In the genomic region with DNA sequence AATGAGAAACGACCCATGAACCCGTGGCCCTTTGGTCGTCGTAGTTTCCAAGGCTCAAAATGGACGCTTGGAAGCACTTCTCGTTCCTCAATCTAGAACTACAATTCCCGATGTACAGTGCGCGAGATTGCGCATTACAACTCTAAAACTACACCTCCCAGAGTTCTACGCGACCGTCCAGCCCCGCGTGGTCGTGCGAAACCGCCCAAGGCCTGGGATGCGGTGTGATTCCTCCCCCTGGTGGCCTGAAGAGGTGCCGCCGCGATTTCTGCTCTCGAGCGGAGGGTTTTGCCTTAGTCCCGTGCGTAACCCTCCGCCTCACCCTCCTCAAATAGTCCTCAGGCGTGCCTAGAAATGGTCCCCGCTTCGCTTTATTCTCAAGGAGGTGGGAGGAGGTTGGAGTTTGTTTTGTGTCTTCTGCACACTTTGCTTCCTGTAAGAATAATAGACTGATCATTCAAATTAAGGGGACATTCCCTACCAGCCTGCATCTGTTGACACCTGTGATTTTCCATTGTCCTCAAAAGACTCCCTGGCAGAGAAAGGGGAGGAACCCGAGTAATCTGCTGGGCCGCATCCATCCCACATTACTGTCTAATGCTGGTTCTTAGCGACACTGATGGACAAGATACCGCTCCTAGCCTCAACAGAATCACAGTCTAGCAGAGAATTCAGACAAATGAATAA, we compare ENCODE assay signal across 8 cellular contexts. TPM values are rescaled to one million over a fixed set of nuclear protein-coding genes. Genes with fewer than 3 reads are reported as not detected.
A peak's percentile ranks its signal among the peaks of the same experiment; 100 is the strongest.
DNase-seq lines count a peak whose midpoint lies in the region; ATAC-seq, FAIRE-seq and TF ChIP-seq lines count a peak whose summit lies in the region.

No MANE protein-coding gene starts in this region.

- FAIRE-seq in HepG2 (lab: Jason Lieb, UNC) = peak; percentile 99

- peak; percentile 98 for TF ChIP-seq RAD21 in HepG2 (CRISPR knock-in tag; IDR thresholded peaks at IDR 0.05)

- H4K20me1 ChIP-seq in BLaER1 treated with 17β-estradiol and CSF1 and Interleukin-3, amounts not matched to agents 10 nM and 100 nM = no peaks in the 10 kb centered on the region
- H4K20me1 ChIP-seq in HepG2 (ENCODE audit: insufficient read depth, low read length) = no peaks in the 10 kb centered on the region

- no TSS peak for BruUV-seq in HepG2 (replicated peaks; lab: Mats Ljungman, UMichigan)

- peak overlapping the region; percentile 81 to 96 (median 88) for H3K9ac ChIP-seq in BLaER1 treated with 17β-estradiol and CSF1 and Interleukin-3, amounts not matched to agents 10 nM and 100 nM
- peak overlapping the region; percentile 79 for H3K9ac ChIP-seq in HepG2 (ENCODE audit: insufficient read depth, low read depth, low read length)

- no peak; a peak in 1 of 4 replicates for TF ChIP-seq POLR2A in HepG2 (IDR thresholded peaks at IDR 0.05; ENCODE audit: insufficient read depth in 1 of 2, low read depth in 2 of 2, low read length in 2 of 2)

- WGBS in HepG2 (ENCODE audit: low lambda C conversion rate) = 10% methylated on average over 7 of the region's 34 CpGs

- TF ChIP-seq EP300 in HepG2 (IDR thresholded peaks at IDR 0.05; ENCODE audit: low read depth in 2 of 2, low read length in 2 of 2) = peak in 1 of 2 experiments; percentile 57; a peak in 2 of 4 replicates
- peak; percentile 80 for TF ChIP-seq EP300 in HepG2 (CRISPR knock-in tag; IDR thresholded peaks at IDR 0.05; ENCODE audit: borderline replicate concordance)

- no peaks in the 10 kb centered on the region for H3K79me2 ChIP-seq in HepG2 (ENCODE audit: insufficient read depth, low read length)

- H3K4me2 ChIP-seq in BLaER1 treated with 17β-estradiol and CSF1 and Interleukin-3, amounts not matched to agents 10 nM and 100 nM = peak overlapping the region; percentile 85 to 98 (median 90)
- H3K4me2 ChIP-seq in HepG2 (ENCODE audit: low read depth, low read length) = peak overlapping the region; percentile 93

- TF ChIP-seq CTCF in HepG2 (CRISPR knock-in tag; IDR thresholded peaks at IDR 0.05) = peak; percentile 100

- POLR2A ChIA-PET in HepG2 (lab: Yijun Ruan, JAX) = interaction anchor here (0.7 to 2.4 kb wide), 15 partner anchors 10 to 236 kb away, joined by 3 to 25 read pairs (median 4); a partner anchor contains a TSS

- no peaks in the 10 kb centered on the region for H3K27me3 ChIP-seq in BLaER1 treated with 17β-estradiol and CSF1 and Interleukin-3, amounts not matched to agents 10 nM and 100 nM
- H3K27me3 ChIP-seq in HepG2 (ENCODE audit: control insufficient read depth in 1 of 2, insufficient read depth in 2 of 2, low read length in 2 of 2) = no peaks in the 10 kb centered on the region; a peak in 1 of 5 replicates

- peak; percentile 98 for DNase-seq in NCI-H526 treated with DMSO at 0.1 percent for 48 hours (lab: John Stamatoyannopoulos, UW)
- peak; percentile 95 for DNase-seq in activated CD4-positive, alpha-beta T cell treated with anti-CD3 and anti-CD28 coated beads, Interleukin-2, amount 50 U/mL, for 1 hour
- DNase-seq in dermis blood vessel endothelial cell = peak; percentile 100
- peak; percentile 98 for DNase-seq in HepG2 (ENCODE audit: low spot score)
- DNase-seq in stimulated activated CD4-positive, alpha-beta T cell treated with anti-CD3 and anti-CD28 coated beads, Interleukin-4, amount 100 ng/mL, for 1 hour = peak; percentile 94

- H3K36me3 ChIP-seq in BLaER1 treated with 17β-estradiol and CSF1 and Interleukin-3, amounts not matched to agents 10 nM and 100 nM = peaks cover 0 to 2% (median 0%) of the 10 kb centered on the region in 11 experiments; a peak in 1 of 22 replicates
- H3K36me3 ChIP-seq in HepG2 (replicated peaks in 1 of 2; ENCODE audit: control insufficient read depth in 1 of 2, insufficient read depth in 2 of 2, low read length in 2 of 2) = peaks cover 0 to 1% of the 10 kb centered on the region in 2 experiments; a peak in 1 of 5 replicates

- ATAC-seq in GM19328 (IDR thresholded peaks at IDR 0.05; ENCODE audit: unreplicated experiment) = peak; percentile 96
- peak; percentile 93 for ATAC-seq in HG03520 (IDR thresholded peaks at IDR 0.05; ENCODE audit: unreplicated experiment)
- ATAC-seq in HepG2 = peak; percentile 96

- H2AFZ ChIP-seq in HepG2 (ENCODE audit: low read length) = peak overlapping the region; percentile 50

- CTCF ChIA-PET in HepG2 (lab: Yijun Ruan, JAX; ENCODE audit: low intra/inter-chr PET ratio, low total read pairs) = interaction anchor here (1.5 to 2.3 kb wide), 3 partner anchors 92 to 161 kb away, joined by 5 to 40 read pairs (median 10); a partner anchor contains a TSS

- peaks cover 27 to 57% (median 51%) of the 10 kb centered on the region in 10 experiments for H3K4me1 ChIP-seq in BLaER1 treated with 17β-estradiol and CSF1 and Interleukin-3, amounts not matched to agents 10 nM and 100 nM
- H3K4me1 ChIP-seq in HepG2 (ENCODE audit: insufficient read depth, low read length) = peaks cover 36% of the 10 kb centered on the region

- intact Hi-C loops in HepG2 (cut with micrococcal nuclease; ENCODE audit: unreplicated experiment) = loop anchor here (1.0 to 5.0 kb wide), 4 partner anchors 92 to 176 kb away; a partner anchor contains a TSS

- peak overlapping the region; percentile 60 to 77 (median 68) for H3K4me3 ChIP-seq in BLaER1 treated with 17β-estradiol and CSF1 and Interleukin-3, amounts not matched to agents 10 nM and 100 nM
- peak overlapping the region; percentile 81 to 85 (median 82) for H3K4me3 ChIP-seq in HepG2 (replicated peaks in 1 of 3; ENCODE audit: insufficient read depth in 1 of 3, low read depth in 2 of 3, low read length in 3 of 3)

- H3K27ac ChIP-seq in BLaER1 treated with 17β-estradiol and CSF1 and Interleukin-3, amounts not matched to agents 10 nM and 100 nM = peak overlapping the region; percentile 82 to 100 (median 98)
- peak overlapping the region; percentile 78 for H3K27ac ChIP-seq in HepG2 (ENCODE audit: extremely low read length, insufficient read depth, low read length)

- H3K9me3 ChIP-seq in BLaER1 treated with 17β-estradiol and CSF1 and Interleukin-3, amounts not matched to agents 10 nM and 100 nM (replicated peaks in 1 of 11) = no peaks in the 10 kb centered on the region
- H3K9me3 ChIP-seq in HepG2 (ENCODE audit: low read length) = no peaks in the 10 kb centered on the region

- in situ Hi-C loops in HepG2 (cut with HindIII; ENCODE audit: extremely low pct_ligation_motif_present, low pct_unique_long_range_greater_than_20kb) = loop anchor here (5.0 to 10.0 kb wide), 2 partner anchors 101 to 173 kb away; no protein-coding TSS in a partner anchor

RNA-seq across cellular contexts. Expression of a gene that starts 0.4 kb away (rescaled TPM):
- total RNA-seq in dermis blood vessel endothelial cell (14.1 and 31.7 TPM in 2 replicates), HepG2 (2016; rRNA removed; fragmentation: Illumina TruSeq; extraction: Trizol) (6.9 and 9.2 TPM in 2 replicates)
- 0.51 and 1.6 TPM in 2 replicates for total RNA-seq in HepG2 (2016; cell fraction: cytosol; rRNA removed; fragmentation: Illumina TruSeq; extraction: Trizol; ENCODE audit: low read depth)
- total RNA-seq in HepG2 (2016; cell fraction: insoluble cytoplasmic fraction; rRNA removed; fragmentation: Illumina TruSeq; extraction: Trizol) = 6.5 and 8.8 TPM in 2 replicates
- 2.7 TPM in 2 replicates for total RNA-seq in HepG2 (2016; cell fraction: membrane; rRNA removed; fragmentation: Illumina TruSeq; extraction: Trizol)
- total RNA-seq in HepG2 (2016; cell fraction: nucleus; rRNA removed; fragmentation: Illumina TruSeq; extraction: Trizol) = 5.0 and 6.9 TPM in 2 replicates
- polyA plus RNA-seq in HepG2 (2011; rRNA removed) = 9.3 and 9.4 TPM in 2 replicates
- polyA plus RNA-seq in HepG2 (2011; cell fraction: cytosol; rRNA removed) = 9.1 TPM in 2 replicates
- polyA plus RNA-seq in HepG2 (2011; cell fraction: nucleus; rRNA removed) = 5.1 and 5.6 TPM in 2 replicates
- polyA plus RNA-seq in HepG2 (2012) = 4.1 and 5.1 TPM in 2 replicates
- polyA plus RNA-seq in HepG2 (2016; cell fraction: cytosol; fragmentation: Illumina TruSeq; extraction: Trizol; ENCODE audit: low read depth) = 0.44 and 0.49 TPM in 2 replicates
- polyA plus RNA-seq in HepG2 (2016; cell fraction: insoluble cytoplasmic fraction; fragmentation: Illumina TruSeq; extraction: Trizol; ENCODE audit: low read depth) = 7.4 TPM in 2 replicates
- polyA plus RNA-seq in HepG2 (2016; cell fraction: membrane; fragmentation: Illumina TruSeq; extraction: Trizol; ENCODE audit: low read depth) = 1.3 and 1.4 TPM in 2 replicates
- polyA plus RNA-seq in HepG2 (2016; cell fraction: nucleus; fragmentation: Illumina TruSeq; extraction: Trizol; ENCODE audit: insufficient read depth, low read depth) = 9.9 and 13.1 TPM in 2 replicates
- 8.3 and 14.5 TPM in 2 replicates for polyA minus RNA-seq in HepG2 (2011; rRNA and poly(A)+ RNA removed; ENCODE audit: low replicate concordance)
- polyA minus RNA-seq in HepG2 (2011; cell fraction: cytosol; rRNA and poly(A)+ RNA removed) = 3.8 and 5.6 TPM in 2 replicates
- 7.3 and 13.0 TPM in 2 replicates for polyA minus RNA-seq in HepG2 (2011; cell fraction: nucleus; rRNA and poly(A)+ RNA removed)

RNA-seq across cellular contexts. Expression of a gene that starts 23.4 kb away (rescaled TPM):
- not detected in 2 replicates for total RNA-seq in dermis blood vessel endothelial cell
- total RNA-seq in HepG2 (2016; rRNA removed; fragmentation: Illumina TruSeq; extraction: Trizol) = 0.28 and 0.35 TPM in 2 replicates
- total RNA-seq in HepG2 (2016; cell fraction: cytosol; rRNA removed; fragmentation: Illumina TruSeq; extraction: Trizol; ENCODE audit: low read depth) = 0.09 and 0.20 TPM in 2 replicates
- total RNA-seq in HepG2 (2016; cell fraction: insoluble cytoplasmic fraction; rRNA removed; fragmentation: Illumina TruSeq; extraction: Trizol) = 0.19 and 0.52 TPM in 2 replicates
- total RNA-seq in HepG2 (2016; cell fraction: membrane; rRNA removed; fragmentation: Illumina TruSeq; extraction: Trizol) = 0.19 and 0.48 TPM in 2 replicates
- total RNA-seq in HepG2 (2016; cell fraction: nucleus; rRNA removed; fragmentation: Illumina TruSeq; extraction: Trizol) = 0.69 and 0.78 TPM in 2 replicates
- polyA plus RNA-seq in HepG2 (2011; rRNA removed) = 1.0 and 1.5 TPM in 2 replicates
- 0.60 and 0.75 TPM in 2 replicates for polyA plus RNA-seq in HepG2 (2011; cell fraction: cytosol; rRNA removed)
- polyA plus RNA-seq in HepG2 (2011; cell fraction: nucleus; rRNA removed) = 4.9 and 5.4 TPM in 2 replicates
- polyA plus RNA-seq in HepG2 (2012) = 0.87 and 1.2 TPM in 2 replicates
- polyA plus RNA-seq in HepG2 (2016; cell fraction: cytosol; fragmentation: Illumina TruSeq; extraction: Trizol; ENCODE audit: low read depth) = 0.07 and 0.11 TPM in 2 replicates
- polyA plus RNA-seq in HepG2 (2016; cell fraction: insoluble cytoplasmic fraction; fragmentation: Illumina TruSeq; extraction: Trizol; ENCODE audit: low read depth) = 0.26 and 0.27 TPM in 2 replicates
- 0.18 and 0.20 TPM in 2 replicates for polyA plus RNA-seq in HepG2 (2016; cell fraction: membrane; fragmentation: Illumina TruSeq; extraction: Trizol; ENCODE audit: low read depth)
- 0.52 and 0.65 TPM in 2 replicates for polyA plus RNA-seq in HepG2 (2016; cell fraction: nucleus; fragmentation: Illumina TruSeq; extraction: Trizol; ENCODE audit: insufficient read depth, low read depth)
- polyA minus RNA-seq in HepG2 (2011; rRNA and poly(A)+ RNA removed; ENCODE audit: low replicate concordance) = 0.12 and 2.8 TPM in 2 replicates
- 0.20 and 0.53 TPM in 2 replicates for polyA minus RNA-seq in HepG2 (2011; cell fraction: cytosol; rRNA and poly(A)+ RNA removed)
- 4.1 and 5.9 TPM in 2 replicates for polyA minus RNA-seq in HepG2 (2011; cell fraction: nucleus; rRNA and poly(A)+ RNA removed)

RNA-seq across cellular contexts. Expression of a gene that starts 47.7 kb away (rescaled TPM):
- not detected in 2 replicates for total RNA-seq in dermis blood vessel endothelial cell
- total RNA-seq in HepG2 (2016; rRNA removed; fragmentation: Illumina TruSeq; extraction: Trizol) = not detected in 2 replicates
- not detected in 2 replicates for total RNA-seq in HepG2 (2016; cell fraction: cytosol; rRNA removed; fragmentation: Illumina TruSeq; extraction: Trizol; ENCODE audit: low read depth)
- 0.04 TPM in 1 of 2 replicates, not detected in the other for total RNA-seq in HepG2 (2016; cell fraction: insoluble cytoplasmic fraction; rRNA removed; fragmentation: Illumina TruSeq; extraction: Trizol)
- not detected in 2 replicates for total RNA-seq in HepG2 (2016; cell fraction: membrane; rRNA removed; fragmentation: Illumina TruSeq; extraction: Trizol)
- not detected in 2 replicates for total RNA-seq in HepG2 (2016; cell fraction: nucleus; rRNA removed; fragmentation: Illumina TruSeq; extraction: Trizol)
- not detected in 2 replicates for polyA plus RNA-seq in HepG2 (2011; rRNA removed)
- not detected in 2 replicates for polyA plus RNA-seq in HepG2 (2011; cell fraction: cytosol; rRNA removed)
- not detected in 2 replicates for polyA plus RNA-seq in HepG2 (2011; cell fraction: nucleus; rRNA removed)
- polyA plus RNA-seq in HepG2 (2012) = not detected in 2 replicates
- polyA plus RNA-seq in HepG2 (2016; cell fraction: cytosol; fragmentation: Illumina TruSeq; extraction: Trizol; ENCODE audit: low read depth) = not detected in 2 replicates
- not detected in 2 replicates for polyA plus RNA-seq in HepG2 (2016; cell fraction: insoluble cytoplasmic fraction; fragmentation: Illumina TruSeq; extraction: Trizol; ENCODE audit: low read depth)
- polyA plus RNA-seq in HepG2 (2016; cell fraction: membrane; fragmentation: Illumina TruSeq; extraction: Trizol; ENCODE audit: low read depth) = not detected in 2 replicates
- not detected in 2 replicates for polyA plus RNA-seq in HepG2 (2016; cell fraction: nucleus; fragmentation: Illumina TruSeq; extraction: Trizol; ENCODE audit: insufficient read depth, low read depth)
- 0.05 and 0.32 TPM in 2 replicates for polyA minus RNA-seq in HepG2 (2011; rRNA and poly(A)+ RNA removed; ENCODE audit: low replicate concordance)
- polyA minus RNA-seq in HepG2 (2011; cell fraction: cytosol; rRNA and poly(A)+ RNA removed) = not detected in 2 replicates
- not detected in 2 replicates for polyA minus RNA-seq in HepG2 (2011; cell fraction: nucleus; rRNA and poly(A)+ RNA removed)

Comparison
In these comparisons a context has a peak if more than half of its experiments do, and no peak if none do; other contexts are left out.
1. Peak in every context shown above with its lines: DNase-seq, ATAC-seq, H3K4me3 ChIP-seq and H3K27ac ChIP-seq.